In genomic region chr13:19764237-19764636, GRCh38 we compare ENCODE assay signal across 20 cellular contexts.
"Had no signal": no experiment of that assay in that cellular context is flagged by ENCODE, and none has a peak within 500 bp of the region (broad histone marks: within the 10 kb centered on the region; RNA-seq: fewer than 3 reads in every experiment).

No MANE protein-coding gene starts in this region.

- DNase-seq: activated CD4-positive, alpha-beta memory T cell treated with anti-CD3 and anti-CD28 coated beads, Interleukin-2, amount 10 ng/mL, durations not matched to agents 7 days and 5 days; activated CD4-positive, CD25-positive, alpha-beta regulatory T cell treated with anti-CD3 and anti-CD28 coated beads, Interleukin-2, amount 50 U/mL, for 72 hours; activated effector memory CD4-positive, alpha-beta T cell treated with anti-CD3 and anti-CD28 coated beads, Interleukin-2, amount 50 U/mL, for 16 hours; amygdala; body of pancreas; caudate nucleus; cortex of kidney; effector CD4-positive, alpha-beta T cell; esophagus squamous epithelium; hippocampal formation; mammary epithelial cell; naive B cell; retina; stimulated activated CD4-positive, alpha-beta T cell treated with anti-CD3 and anti-CD28 coated beads, Interleukin-12 subunit alpha, Interleukin-12 subunit beta, amount 100 ng/mL, for 4 hours; stimulated activated CD4-positive, alpha-beta T cell treated with anti-CD3 and anti-CD28 coated beads, Interleukin-2, amount 100 ng/mL, for 24 hours; transverse colon had no signal

- H3K4me3 Mint-ChIP-seq: activated CD4-positive, alpha-beta memory T cell treated with anti-CD3 and anti-CD28 coated beads, Interleukin-2, amount 10 ng/mL, durations not matched to agents 7 days and 5 days; activated naive CD4-positive, alpha-beta T cell treated with anti-CD3 and anti-CD28 coated beads, Interleukin-2, amount 50 U/mL, for 24 hours; naive B cell had no signal

- H3K27me3 Mint-ChIP-seq: activated CD4-positive, alpha-beta memory T cell treated with anti-CD3 and anti-CD28 coated beads, Interleukin-2, amount 10 ng/mL, durations not matched to agents 7 days and 5 days; activated naive CD4-positive, alpha-beta T cell treated with anti-CD3 and anti-CD28 coated beads, Interleukin-2, amount 50 U/mL, for 24 hours; naive B cell had no signal

- H3K4me1 ChIP-seq: body of pancreas had no signal

- H3K4me3 ChIP-seq: body of pancreas, esophagus squamous epithelium, SJSA1, transverse colon had no signal

- H3K27ac ChIP-seq: body of pancreas, esophagus squamous epithelium, neutrophil, SJSA1, transverse colon had no signal

- H3K36me3 Mint-ChIP-seq: naive B cell had no signal

- H3K27ac Mint-ChIP-seq: activated CD4-positive, alpha-beta memory T cell treated with anti-CD3 and anti-CD28 coated beads, Interleukin-2, amount 10 ng/mL, durations not matched to agents 7 days and 5 days; activated naive CD4-positive, alpha-beta T cell treated with anti-CD3 and anti-CD28 coated beads, Interleukin-2, amount 50 U/mL, for 24 hours had no signal

- H3K27me3 ChIP-seq: body of pancreas, esophagus squamous epithelium, neutrophil, SJSA1, transverse colon had no signal

- ATAC-seq: body of pancreas, left lobe of liver had no signal

- H3K9me3 Mint-ChIP-seq: activated CD4-positive, alpha-beta memory T cell treated with anti-CD3 and anti-CD28 coated beads, Interleukin-2, amount 10 ng/mL, durations not matched to agents 7 days and 5 days; activated naive CD4-positive, alpha-beta T cell treated with anti-CD3 and anti-CD28 coated beads, Interleukin-2, amount 50 U/mL, for 24 hours; naive B cell had no signal
